In the genomic region with DNA sequence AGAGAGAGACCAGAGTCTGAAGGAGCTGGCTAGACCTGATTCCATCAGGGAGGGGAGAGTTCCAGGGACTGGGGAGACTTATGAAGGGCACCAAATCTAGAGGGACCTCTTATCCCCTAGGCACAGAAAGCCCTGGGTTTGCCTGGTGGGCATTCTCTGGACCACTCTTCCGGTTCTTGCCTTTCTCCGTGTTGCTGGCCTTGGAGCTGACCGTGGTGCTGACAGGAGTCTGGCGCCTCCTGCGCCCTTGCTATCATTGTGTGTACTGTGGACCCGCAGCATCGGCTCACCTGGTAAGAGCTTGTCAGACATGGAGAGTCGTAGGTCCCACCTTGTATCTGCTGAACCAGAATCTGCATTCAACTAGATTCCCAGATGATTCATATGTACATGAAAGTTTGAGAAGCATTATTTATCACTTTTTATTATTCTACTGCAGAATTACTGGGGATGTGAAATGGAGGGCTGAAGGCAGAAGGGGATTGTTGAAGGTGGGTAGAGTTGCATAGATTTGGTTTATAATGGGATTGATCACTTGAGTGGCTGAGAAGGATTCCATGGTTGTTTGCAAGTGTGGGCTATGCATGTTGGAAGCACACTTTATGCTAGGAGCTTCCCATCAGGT, we compare ENCODE assay signal across 11 cellular contexts. TPM values are rescaled to one million over a fixed set of nuclear protein-coding genes. Genes with fewer than 3 reads are reported as not detected.
DNase-seq lines count a peak whose midpoint lies in the region; ATAC-seq, FAIRE-seq and TF ChIP-seq lines count a peak whose summit lies in the region.
"Had no signal": no experiment of that assay in that cellular context is flagged by ENCODE, and none has a peak within 500 bp of the region (broad histone marks: within the 10 kb centered on the region; RNA-seq: fewer than 3 reads in every experiment).

No MANE protein-coding gene starts in this region.

- no peak for TF ChIP-seq POLR2A in H1 (IDR thresholded peaks at IDR 0.05; ENCODE audit: control extremely low read depth in 1 of 2, low read depth in 2 of 2, low read length in 2 of 2)

- H3K9me2 ChIP-seq in PC-3 (replicated peaks; ENCODE audit: low read length): no peaks in the 10 kb centered on the region

- H3K4ac ChIP-seq in H1 (replicated peaks; ENCODE audit: insufficient read length, low read depth, low read length): no peak overlapping the region

- no peak for TF ChIP-seq EP300 in H1 (IDR thresholded peaks at IDR 0.05; ENCODE audit: borderline replicate concordance in 1 of 2, low read depth in 2 of 2, low read length in 2 of 2)

- TF ChIP-seq RAD21 in H1 (IDR thresholded peaks at IDR 0.05 in 1 of 2, conservative IDR thresholded peaks at IDR 0.05 in 1 of 2; ENCODE audit: low read depth in 2 of 2, low read length in 2 of 2): no peak

- H2BK15ac ChIP-seq in H1 (ENCODE audit: low read length): no peak overlapping the region

- no peak overlapping the region for H3K9ac ChIP-seq in PC-3 (ENCODE audit: low read length)
- no peak overlapping the region for H3K9ac ChIP-seq in H1 (replicated peaks in 1 of 4; ENCODE audit: extremely low read depth in 1 of 4, low read depth in 3 of 4, low read length in 3 of 4)

- H4K8ac ChIP-seq in H1 (ENCODE audit: extremely low read depth, insufficient read depth, low read length): no peak overlapping the region

- H3K4me2 ChIP-seq in PC-3 (ENCODE audit: low read length) (no peak overlapping the region), H1 (ENCODE audit: insufficient read depth in 1 of 2, low read depth in 2 of 2, low read length in 2 of 2) (no peak overlapping the region)

- H3K27ac ChIP-seq in HEK293 (ENCODE audit: extremely low read depth, low read depth, low read length) (no peak overlapping the region), PC-3 (ENCODE audit: low read length) (no peak overlapping the region), H1 (ENCODE audit: low read depth, low read length) (no peak overlapping the region), ascending aorta (no peak overlapping the region)
- H3K27ac ChIP-seq: neutrophil had no signal

- H4K91ac ChIP-seq in H1 (replicated peaks; ENCODE audit: insufficient read length, low read length): no peak overlapping the region

- TF ChIP-seq CTCF in HEK293 (tag by site-specific recombination; IDR thresholded peaks at IDR 0.05) (no peak), PC-3 (conservative IDR thresholded peaks at IDR 0.05; ENCODE audit: low read depth, low read length) (no peak), H1 (IDR thresholded peaks at IDR 0.05; ENCODE audit: control extremely low read depth in 1 of 3, insufficient read depth in 1 of 3, low read depth in 1 of 3, low read length in 3 of 3) (no peak), ascending aorta (IDR thresholded peaks at IDR 0.05) (no peak)

- no peak overlapping the region for H2AFZ ChIP-seq in PC-3 (ENCODE audit: low read length)
- no peak overlapping the region for H2AFZ ChIP-seq in H1 (ENCODE audit: low read length)

- H2BK5ac ChIP-seq in H1 (ENCODE audit: low read depth, low read length): no peak overlapping the region

- no peak overlapping the region for H2AK5ac ChIP-seq in H1 (ENCODE audit: low read depth, low read length)

- H3K18ac ChIP-seq in H1 (ENCODE audit: extremely low read depth, low read length): no peak overlapping the region

- DNase-seq in PC-3: peak; percentile 48
- peak in 1 of 2 experiments; percentile 86 for DNase-seq in H1 (ENCODE audit: low read depth in 1 of 2, low spot score in 2 of 2)
- peak; percentile 44 for DNase-seq in retina
- no peak for DNase-seq in NCI-H1417 treated with DMSO at 0.1 percent for 48 hours (lab: John Stamatoyannopoulos, UW)
- no peak for DNase-seq in ascending aorta (ENCODE audit: low spot score in 2 of 2)
- DNase-seq in NCI-H187 treated with DMSO at 0.1 percent for 48 hours (lab: John Stamatoyannopoulos, UW): no peak
- DNase-seq: substantia nigra had no signal

- H2BK12ac ChIP-seq in H1 (ENCODE audit: low read depth, low read length): no peak overlapping the region

- H3K4me1 ChIP-seq in HEK293 (ENCODE audit: control insufficient read depth, insufficient read depth, low read length) (no peaks in the 10 kb centered on the region), PC-3 (ENCODE audit: insufficient read depth, low read length) (no peaks in the 10 kb centered on the region), H1 (replicated peaks in 1 of 4; ENCODE audit: control insufficient read depth in 3 of 4, insufficient read depth in 4 of 4, low read length in 3 of 4) (peaks cover 0 to 3% (median 1%) of the 10 kb centered on the region in 4 experiments; a peak in 2 of 7 replicates), ascending aorta (no peaks in the 10 kb centered on the region)

- H3K36me3 ChIP-seq in HEK293 (ENCODE audit: control insufficient read depth in 2 of 2, insufficient read depth in 1 of 2, low read length in 2 of 2): no peaks in the 10 kb centered on the region
- no peaks in the 10 kb centered on the region for H3K36me3 ChIP-seq in PC-3 (ENCODE audit: low read depth, low read length)
- no peaks in the 10 kb centered on the region for H3K36me3 ChIP-seq in H1 (ENCODE audit: control insufficient read depth in 2 of 4, insufficient read depth in 4 of 4, low read length in 3 of 4)
- H3K36me3 ChIP-seq in ascending aorta: no peaks in the 10 kb centered on the region
- H3K36me3 ChIP-seq: neutrophil had no signal

- intact Hi-C loops in PC-3 (cut with micrococcal nuclease) (no loop called here), ascending aorta (cut with DNase I) (no loop called here)

- no peak overlapping the region for H3K23ac ChIP-seq in H1 (ENCODE audit: insufficient read length)

- H3K4me3 ChIP-seq in HEK293 (ENCODE audit: low read depth, low read length) (no peak overlapping the region), PC-3 (ENCODE audit: low read length) (no peak overlapping the region), H1 (ENCODE audit: extremely low read depth in 1 of 4, insufficient read depth in 2 of 4, low read depth in 3 of 4, low read length in 4 of 4) (no peak overlapping the region), ascending aorta (no peak overlapping the region)

- no peaks in the 10 kb centered on the region for H3K9me3 ChIP-seq in HEK293 (ENCODE audit: control insufficient read depth, insufficient read depth, low read depth, low read length)
- H3K9me3 ChIP-seq in PC-3 (ENCODE audit: low read length): no peaks in the 10 kb centered on the region
- no peaks in the 10 kb centered on the region for H3K9me3 ChIP-seq in H1 (ENCODE audit: insufficient read depth in 2 of 2, low read depth in 1 of 2, low read length in 1 of 2)
- no peaks in the 10 kb centered on the region for H3K9me3 ChIP-seq in ascending aorta
- H3K9me3 ChIP-seq: neutrophil had no signal

- H3K14ac ChIP-seq in H1 (ENCODE audit: insufficient read length): no peak overlapping the region

- no TSS peak for BruUV-seq in PC-3 (replicated peaks; lab: Mats Ljungman, UMichigan)

- H3F3A ChIP-seq in PC-3 (ENCODE audit: low read length, unreplicated experiment): no peaks in the 10 kb centered on the region

- no peaks in the 10 kb centered on the region for H3K79me1 ChIP-seq in H1 (ENCODE audit: low read depth, low read length)

- CTCF ChIA-PET in HEK293 (lab: Yijun Ruan, JAX): interaction anchor here (0.5 to 0.6 kb wide), 3 partner anchors 18 to 1289 kb away, joined by 3 read pairs; no protein-coding TSS in a partner anchor
- CTCF ChIA-PET in PC-3 (lab: Charles Lee): no interaction called here
- CTCF ChIA-PET in H1 (lab: Charles Lee; ENCODE audit: partially characterized antibody): interaction anchor here (0.6 to 1.7 kb wide), 6 partner anchors 9 to 437 kb away, joined by 3 to 8 read pairs (median 4); no protein-coding TSS in a partner anchor

- WGBS in H1 (ENCODE audit: extremely low coverage in 1 of 2, insufficient coverage in 1 of 2, insufficient read length in 1 of 2, insufficient replicate concordance in 2 of 2, low coverage in 1 of 2, low lambda C conversion rate in 2 of 2, missing lambda C conversion rate in 1 of 2), 2 experiments: 47% methylated on average over 8 of the region's 8 CpGs; no CpG with 5 or more reads in 1 of the 2 experiments

- H3K79me2 ChIP-seq in PC-3 (ENCODE audit: low read length) (no peaks in the 10 kb centered on the region), H1 (ENCODE audit: control insufficient read depth in 1 of 2, insufficient read depth in 2 of 2, low read length in 2 of 2) (0 out of 4 replicates have a peak, but pooled peaks cover 0 to 2% of the 10 kb centered on the region in 2 experiments)

- no peak overlapping the region for H4K5ac ChIP-seq in H1 (ENCODE audit: insufficient read length, low read depth, low read length)

- H3K23me2 ChIP-seq in H1 (ENCODE audit: low read depth, low read length): no peaks in the 10 kb centered on the region

- ATAC-seq in PC-3 (peak; percentile 48; the same call in 1 of the 2 replicates), GM19397 (IDR thresholded peaks at IDR 0.05; ENCODE audit: unreplicated experiment) (no peak)

- no peak overlapping the region for H3K56ac ChIP-seq in H1 (replicated peaks; ENCODE audit: insufficient read length, low read depth, low read length)

- no peak for FAIRE-seq in H1 (lab: Jason Lieb, UNC)

- H3K27me3 ChIP-seq in PC-3 (ENCODE audit: low read length) (peaks cover 36% of the 10 kb centered on the region; the same call in 1 of the 2 replicates), H1 (replicated peaks in 1 of 4; ENCODE audit: control insufficient read depth in 3 of 4, extremely low read depth in 1 of 4, insufficient read depth in 3 of 4, low read length in 3 of 4) (no peaks in the 10 kb centered on the region), ascending aorta (no peaks in the 10 kb centered on the region)

- H2BK20ac ChIP-seq in H1 (ENCODE audit: low read length): no peak overlapping the region

- POLR2A ChIA-PET in HEK293 (lab: Yijun Ruan, JAX) (no interaction called here), PC-3 (lab: Charles Lee; ENCODE audit: unreplicated experiment) (no interaction called here), H1 (lab: Charles Lee; ENCODE audit: partially characterized antibody) (no interaction called here)

- no peak overlapping the region for H2BK120ac ChIP-seq in H1 (replicated peaks; ENCODE audit: low read depth, low read length)

- H4K20me1 ChIP-seq in PC-3 (ENCODE audit: low read length) (no peaks in the 10 kb centered on the region), H1 (replicated peaks in 1 of 2; ENCODE audit: control insufficient read depth in 1 of 2, insufficient read depth in 2 of 2, low read length in 2 of 2) (no peaks in the 10 kb centered on the region)

RNA-seq across cellular contexts. Expression of gene TRPM8, which starts 4.3 kb away (rescaled TPM):
- not detected in 2 replicates for total RNA-seq in PC-3 (2014; rRNA removed)
- total RNA-seq in H1 (2021; fragmentation: NEBNext Ultra II Directional; extraction: Animal tissue kit (Norgen Biotek cat#: 25700)): 0.54 TPM in 1 of 2 replicates, not detected in the other
- polyA plus RNA-seq in H1 (2011; rRNA removed): 0.18 and 0.44 TPM in 2 replicates
- 0.22 TPM for polyA plus RNA-seq in H1 (2011; cell fraction: cytosol; rRNA removed)
- polyA plus RNA-seq in H1 (2011; cell fraction: nucleus; rRNA removed): not detected
- polyA plus RNA-seq in H1 (2012, experiment 1 of 2): 0.07 to 1.00 TPM (median 0.38 TPM) in 3 of 4 replicates, not detected in the other
- polyA plus RNA-seq in H1 (2012, experiment 2 of 2): not detected
- polyA plus RNA-seq in H1 (2013, experiment 1 of 2): 0.10 TPM
- 0.07 TPM for polyA plus RNA-seq in H1 (2013, experiment 2 of 2)
- polyA minus RNA-seq in H1 (2011; rRNA and poly(A)+ RNA removed): 0.80 and 0.98 TPM in 2 replicates
- polyA minus RNA-seq in H1 (2011; cell fraction: cytosol; rRNA and poly(A)+ RNA removed): not detected
- 0.80 TPM for polyA minus RNA-seq in H1 (2011; cell fraction: nucleus; rRNA and poly(A)+ RNA removed)
- total RNA-seq in ascending aorta: not detected
- total RNA-seq: T-helper 2 cell treated with Interferon-gamma antibody and Interleukin-4, amounts not matched to agents 100 ng/mL and 5 ng/mL, for 36 hours had no signal

RNA-seq across cellular contexts. Expression of gene HJURP, which starts 58.6 kb away (rescaled TPM):
- 31.7 and 37.0 TPM in 2 replicates for total RNA-seq in PC-3 (2014; rRNA removed)
- 56.6 and 60.5 TPM in 2 replicates for total RNA-seq in H1 (2021; fragmentation: NEBNext Ultra II Directional; extraction: Animal tissue kit (Norgen Biotek cat#: 25700))
- 39.3 and 49.3 TPM in 2 replicates for polyA plus RNA-seq in H1 (2011; rRNA removed)
- 50.9 TPM for polyA plus RNA-seq in H1 (2011; cell fraction: cytosol; rRNA removed)
- polyA plus RNA-seq in H1 (2011; cell fraction: nucleus; rRNA removed): 97.3 TPM
- 37.8 to 45.6 TPM (median 39.2 TPM) in 4 replicates for polyA plus RNA-seq in H1 (2012, experiment 1 of 2)
- polyA plus RNA-seq in H1 (2012, experiment 2 of 2): 9.4 TPM
- polyA plus RNA-seq in H1 (2013, experiment 1 of 2): 42.7 TPM
- 40.0 TPM for polyA plus RNA-seq in H1 (2013, experiment 2 of 2)
- polyA minus RNA-seq in H1 (2011; rRNA and poly(A)+ RNA removed): 157 and 160 TPM in 2 replicates
- polyA minus RNA-seq in H1 (2011; cell fraction: cytosol; rRNA and poly(A)+ RNA removed): 51.7 TPM
- polyA minus RNA-seq in H1 (2011; cell fraction: nucleus; rRNA and poly(A)+ RNA removed): 52.7 TPM
- total RNA-seq in ascending aorta: not detected

Comparison
In these comparisons a context has a peak if more than half of its experiments do, and no peak if none do; other contexts are left out.
1. DNase-seq: peak in PC-3 (single experiment) and retina (single experiment); none in NCI-H1417 treated with DMSO at 0.1 percent for 48 hours (single experiment), ascending aorta (0 of 2) and NCI-H187 treated with DMSO at 0.1 percent for 48 hours (single experiment).
2. RNA of gene HJURP, which starts 58.6 kb away (total RNA-seq): 56.6 to 60.5 TPM in H1 and 31.7 to 37.0 TPM in PC-3; not detected in ascending aorta (single experiment); every median in the first group is over 10 times any median in the second.